Comparison of ENCODE assay signal across 8 cellular contexts in the genomic region with DNA sequence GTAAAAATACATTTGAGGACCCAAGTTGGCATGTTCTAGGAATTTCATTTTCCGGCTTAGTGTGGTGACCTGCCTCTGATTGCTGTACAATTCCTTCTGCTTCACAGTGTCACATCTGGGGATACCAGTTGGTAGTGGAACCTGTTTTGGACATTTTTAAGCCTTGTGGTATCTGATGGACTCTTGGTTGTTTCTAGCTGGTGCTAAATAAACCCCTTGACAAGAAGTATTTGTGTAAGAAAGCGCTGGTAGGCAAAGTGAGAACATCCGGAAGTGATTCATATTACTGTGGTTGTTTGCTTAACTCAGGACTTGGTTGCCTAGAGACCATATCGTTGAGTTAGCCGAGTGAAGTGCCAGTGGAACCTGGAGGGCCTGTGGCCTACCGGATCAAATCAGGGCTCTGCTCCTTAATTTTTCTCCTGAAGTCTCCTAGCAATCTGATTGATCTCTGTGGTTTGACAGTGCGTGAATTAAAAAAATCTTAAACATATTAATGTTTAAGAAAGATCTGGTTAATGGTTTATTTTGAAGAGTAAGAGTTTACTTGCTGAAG. TPM values are rescaled to one million over a fixed set of nuclear protein-coding genes. Genes with fewer than 3 reads are reported as not detected.
A peak's percentile ranks its signal among the peaks of the same experiment; 100 is the strongest.
DNase-seq lines count a peak whose midpoint lies in the region; ATAC-seq and TF ChIP-seq lines count a peak whose summit lies in the region.

No MANE protein-coding gene starts in this region.

- H3K9ac ChIP-seq in muscle layer of colon (ENCODE audit: low read length) = peak overlapping the region; percentile 5

- POLR2A ChIA-PET in CD8-positive, alpha-beta T cell (lab: Charles Lee) = interaction anchor here (0.9 to 3.4 kb wide), 2 partner anchors 13 to 38 kb away, joined by 3 to 27 read pairs; partner anchors contain the start of gene IQGAP1
- POLR2A ChIA-PET in activated CD4-positive, alpha-beta memory T cell treated with anti-CD3 and anti-CD28 coated beads for 36 hours (lab: Charles Lee) = interaction anchor here (0.7 to 4.1 kb wide), 5 partner anchors 9 to 502 kb away, joined by 3 to 28 read pairs (median 5); partner anchors contain the start of genes IQGAP1 and MAN2A2

- peaks cover 36% of the 10 kb centered on the region for H3K4me1 ChIP-seq in CD8-positive, alpha-beta T cell (ENCODE audit: insufficient read depth, low read length)
- H3K4me1 ChIP-seq in muscle layer of colon (ENCODE audit: insufficient read depth, low read length) = peaks cover 68% of the 10 kb centered on the region

- H3K27me3 ChIP-seq in CD8-positive, alpha-beta T cell (ENCODE audit: insufficient read depth, low read length) = no peaks in the 10 kb centered on the region
- no peaks in the 10 kb centered on the region for H3K27me3 ChIP-seq in muscle layer of colon (ENCODE audit: control insufficient read depth in 1 of 2, insufficient read depth in 2 of 2, low read length in 2 of 2)

- CTCF ChIA-PET in CD8-positive, alpha-beta T cell (lab: Charles Lee) = interaction anchor here (1.1 to 2.6 kb wide), 2 partner anchors 21 to 39 kb away, joined by 3 to 11 read pairs; no protein-coding TSS in a partner anchor
- CTCF ChIA-PET in activated CD4-positive, alpha-beta memory T cell treated with anti-CD3 and anti-CD28 coated beads for 36 hours (lab: Charles Lee) = interaction anchor here (1.5 to 3.6 kb wide), 5 partner anchors 12 to 108 kb away, joined by 3 to 12 read pairs (median 6); partner anchors contain the start of gene IQGAP1

- no peaks in the 10 kb centered on the region for H3K9me3 ChIP-seq in CD8-positive, alpha-beta T cell (ENCODE audit: low read length)
- no peaks in the 10 kb centered on the region for H3K9me3 ChIP-seq in muscle layer of colon (ENCODE audit: low read length)

- no peak overlapping the region for H3K4me3 ChIP-seq in CD8-positive, alpha-beta T cell (ENCODE audit: low read depth, low read length)
- H3K4me3 ChIP-seq in muscle layer of colon (ENCODE audit: low read depth in 1 of 2, low read length in 2 of 2) = peak overlapping the region; percentile 5 to 39

- intact Hi-C loops in CD8-positive, alpha-beta T cell (cut with DNase I, micrococcal nuclease) = loop anchor here (1.0 to 5.0 kb wide), 5 partner anchors 13 to 531 kb away; partner anchors contain the start of genes CIB1 (in 1 of the 2), GDPGP1 (in 1 of the 2), HDDC3 (in 1 of the 2) and IQGAP1 (in 1 of the 2)
- intact Hi-C loops in activated CD4-positive, alpha-beta memory T cell treated with anti-CD3 and anti-CD28 coated beads for 36 hours (cut with micrococcal nuclease) = loop anchor here (1.0 to 10.0 kb wide), 6 partner anchors 13 to 506 kb away; partner anchors contain the start of genes AP3S2, IQGAP1 and ZNF774

- peak overlapping the region; percentile 96 for H3K27ac Mint-ChIP-seq in CD8-positive, alpha-beta T cell
- H3K27ac Mint-ChIP-seq in activated CD4-positive, alpha-beta memory T cell treated with anti-CD3 and anti-CD28 coated beads for 36 hours = peak overlapping the region; percentile 91
- peak overlapping the region; percentile 99 for H3K27ac Mint-ChIP-seq in endothelial cell (ENCODE audit: unreplicated experiment)

- peak overlapping the region; percentile 74 for H3K27ac ChIP-seq in CD8-positive, alpha-beta T cell (ENCODE audit: low read depth, low read length)
- peak overlapping the region; percentile 90 for H3K27ac ChIP-seq in muscle layer of colon (ENCODE audit: low read depth, low read length)

- peak overlapping the region; percentile 69 for H3K4me3 Mint-ChIP-seq in CD8-positive, alpha-beta T cell
- peak overlapping the region; percentile 57 for H3K4me3 Mint-ChIP-seq in activated CD4-positive, alpha-beta memory T cell treated with anti-CD3 and anti-CD28 coated beads for 36 hours
- peak overlapping the region; percentile 21 for H3K4me3 Mint-ChIP-seq in endothelial cell (ENCODE audit: unreplicated experiment)

- H3K9me3 Mint-ChIP-seq in CD8-positive, alpha-beta T cell = no peaks in the 10 kb centered on the region
- no peaks in the 10 kb centered on the region for H3K9me3 Mint-ChIP-seq in activated CD4-positive, alpha-beta memory T cell treated with anti-CD3 and anti-CD28 coated beads for 36 hours
- H3K9me3 Mint-ChIP-seq in endothelial cell (ENCODE audit: unreplicated experiment) = no peaks in the 10 kb centered on the region

- no peaks in the 10 kb centered on the region for H3K27me3 Mint-ChIP-seq in CD8-positive, alpha-beta T cell (ENCODE audit: low read depth)
- H3K27me3 Mint-ChIP-seq in activated CD4-positive, alpha-beta memory T cell treated with anti-CD3 and anti-CD28 coated beads for 36 hours = no peaks in the 10 kb centered on the region
- peaks cover 1% of the 10 kb centered on the region for H3K27me3 Mint-ChIP-seq in endothelial cell (ENCODE audit: unreplicated experiment)

- ATAC-seq in CD8-positive, alpha-beta T cell = peak; percentile 91
- ATAC-seq in GM19438 (IDR thresholded peaks at IDR 0.05; ENCODE audit: low read depth, unreplicated experiment) = peak; percentile 95
- ATAC-seq in HG03460 (IDR thresholded peaks at IDR 0.05; ENCODE audit: unreplicated experiment) = peak; percentile 100

- no peak for TF ChIP-seq CTCF in CD8-positive, alpha-beta T cell (IDR thresholded peaks at IDR 0.05)
- no peak for TF ChIP-seq CTCF in endothelial cell (IDR thresholded peaks at IDR 0.05; ENCODE audit: unreplicated experiment)

- H3K36me3 ChIP-seq in CD8-positive, alpha-beta T cell (ENCODE audit: insufficient read depth, low read length) = no peaks in the 10 kb centered on the region
- H3K36me3 ChIP-seq in muscle layer of colon (ENCODE audit: insufficient read depth, low read length) = no peaks in the 10 kb centered on the region

- peaks cover 12% of the 10 kb centered on the region for H3K36me3 Mint-ChIP-seq in CD8-positive, alpha-beta T cell
- peaks cover 9% of the 10 kb centered on the region for H3K36me3 Mint-ChIP-seq in activated CD4-positive, alpha-beta memory T cell treated with anti-CD3 and anti-CD28 coated beads for 36 hours
- no peaks in the 10 kb centered on the region for H3K36me3 Mint-ChIP-seq in endothelial cell (ENCODE audit: low read depth, unreplicated experiment)

- DNase-seq in CD8-positive, alpha-beta T cell = peak; percentile 34 to 77 (median 63)
- DNase-seq in NCI-H524 treated with DMSO at 0.1 percent for 48 hours (lab: John Stamatoyannopoulos, UW) (peak; percentile 22), endothelial cell (ENCODE audit: low spot score) (peak; percentile 57), superior temporal gyrus (ENCODE audit: extremely low spot score) (peak; percentile 70)
- peak; percentile 72 for DNase-seq in activated CD4-positive, alpha-beta memory T cell treated with anti-CD3 and anti-CD28 coated beads for 36 hours

- peaks cover 65% of the 10 kb centered on the region for H3K4me1 Mint-ChIP-seq in CD8-positive, alpha-beta T cell (ENCODE audit: low read depth)
- peaks cover 66% of the 10 kb centered on the region for H3K4me1 Mint-ChIP-seq in activated CD4-positive, alpha-beta memory T cell treated with anti-CD3 and anti-CD28 coated beads for 36 hours (ENCODE audit: low read depth)
- peaks cover 20% of the 10 kb centered on the region for H3K4me1 Mint-ChIP-seq in endothelial cell (ENCODE audit: unreplicated experiment)

RNA-seq across cellular contexts. Expression of gene IQGAP1, which starts 12.8 kb away (rescaled TPM):
- total RNA-seq in CD8-positive, alpha-beta T cell = 10 to 100 TPM; 57.4 to 69.5 TPM
- total RNA-seq in activated CD4-positive, alpha-beta memory T cell treated with anti-CD3 and anti-CD28 coated beads for 36 hours = 100 to 1,000 TPM; 186 to 207 TPM
- total RNA-seq in endothelial cell (ENCODE audit: unreplicated experiment) = 86.4 TPM

RNA-seq across cellular contexts. Expression of gene ZNF774, which starts 48.8 kb away (rescaled TPM):
- under 1 TPM in 1 of 2 experiments, not detected in 1; 0.08 TPM for total RNA-seq in CD8-positive, alpha-beta T cell
- 1 to 10 TPM in 1 of 2 experiments, under 1 TPM in 1; 0.68 to 1.1 TPM for total RNA-seq in activated CD4-positive, alpha-beta memory T cell treated with anti-CD3 and anti-CD28 coated beads for 36 hours
- total RNA-seq in endothelial cell (ENCODE audit: unreplicated experiment) = 4.1 TPM

Comparison
In these comparisons a context has a peak if more than half of its experiments do, and no peak if none do; other contexts are left out.
1. DNase-seq: peak in every context shown above with its lines; median percentile 72 in activated CD4-positive, alpha-beta memory T cell treated with anti-CD3 and anti-CD28 coated beads for 36 hours; 70 in superior temporal gyrus; 63 in CD8-positive, alpha-beta T cell; 57 in endothelial cell; 22 in NCI-H524 treated with DMSO at 0.1 percent for 48 hours.